ENCODE assay signal across 23 cellular contexts in the genomic region with DNA sequence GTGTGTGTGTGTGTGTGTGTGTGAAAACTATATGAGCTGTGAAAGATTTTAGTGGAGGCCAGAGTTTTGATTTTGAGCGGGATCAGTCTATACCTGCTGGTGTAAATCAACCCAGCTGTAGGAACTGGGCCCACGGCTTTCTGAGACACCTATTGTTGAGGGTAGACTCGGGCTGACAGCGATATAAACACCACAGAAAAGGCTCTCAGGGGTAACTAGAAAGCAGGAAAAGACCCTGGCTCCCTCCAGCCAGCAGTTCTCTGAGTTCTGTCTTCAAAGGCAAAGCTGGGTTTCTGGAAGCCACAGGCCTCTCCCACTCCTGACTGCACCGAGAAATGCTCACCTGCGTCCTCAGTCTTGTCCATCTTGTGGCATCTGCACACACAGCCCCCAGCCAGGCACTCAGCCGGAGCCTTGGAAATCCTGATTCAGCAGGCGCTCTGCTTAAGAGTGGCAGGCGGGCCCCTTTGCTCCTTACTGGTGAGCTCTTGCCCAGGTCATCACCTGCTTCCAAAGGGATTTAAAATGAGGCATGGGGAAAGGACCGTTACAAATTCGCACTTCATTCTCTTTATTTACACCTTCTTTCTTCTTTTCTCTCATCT.
A peak's percentile ranks its signal among the peaks of the same experiment; 100 is the strongest.
DNase-seq lines count a peak whose midpoint lies in the region; ATAC-seq and TF ChIP-seq lines count a peak whose summit lies in the region.
"Had no signal": no experiment of that assay in that cellular context is flagged by ENCODE, and none has a peak within 500 bp of the region (broad histone marks: within the 10 kb centered on the region; RNA-seq: fewer than 3 reads in every experiment).

No MANE protein-coding gene starts in this region.

- in situ Hi-C loops in mammary epithelial cell (cut with MboI; ENCODE audit: low sequenced_read_pairs in 2 of 2) = no loop called here

- no peak for TF ChIP-seq CTCF in mammary epithelial cell (conservative IDR thresholded peaks at IDR 0.05 in 1 of 2, IDR thresholded peaks at IDR 0.05 in 1 of 2; ENCODE audit: extremely low read depth in 1 of 2, insufficient read depth in 1 of 2, low read depth in 1 of 2, low read length in 2 of 2)
- no peak for TF ChIP-seq CTCF in breast epithelium (IDR thresholded peaks at IDR 0.05)
- TF ChIP-seq CTCF in esophagus muscularis mucosa (IDR thresholded peaks at IDR 0.05) = no peak

- TF ChIP-seq POLR2A in breast epithelium (IDR thresholded peaks at IDR 0.05) = no peak
- TF ChIP-seq POLR2A in esophagus muscularis mucosa (IDR thresholded peaks at IDR 0.05; ENCODE audit: low read depth) = no peak

- no peak for TF ChIP-seq EP300 in esophagus muscularis mucosa (IDR thresholded peaks at IDR 0.05)

- H4K20me1 ChIP-seq in mammary epithelial cell (ENCODE audit: insufficient read depth, low read length) = no peaks in the 10 kb centered on the region

- H3K4me3 ChIP-seq in mammary epithelial cell (replicated peaks in 1 of 3; ENCODE audit: insufficient read depth in 1 of 3, low read depth in 2 of 3, low read length in 3 of 3) = no peak overlapping the region
- H3K4me3 ChIP-seq in breast epithelium = no peak overlapping the region
- no peak overlapping the region for H3K4me3 ChIP-seq in esophagus muscularis mucosa
- no peak overlapping the region for H3K4me3 ChIP-seq in neuron (ENCODE audit: low read length)
- H3K4me3 ChIP-seq: HAP-1 had no signal

- H2AFZ ChIP-seq in mammary epithelial cell (ENCODE audit: low read depth, low read length) (peak overlapping the region; percentile 40), neuron (ENCODE audit: low read depth, low read length) (peak overlapping the region; percentile 47)

- CTCF ChIA-PET in mammary epithelial cell (lab: Charles Lee; ENCODE audit: low non-redundant PET) = no interaction called here

- intact Hi-C loops in mammary epithelial cell (cut with micrococcal nuclease) (no loop called here), breast epithelium (cut with DNase I; ENCODE audit: low total_unique reads) (no loop called here), esophagus muscularis mucosa (cut with DNase I) (no loop called here)

- H3K27ac ChIP-seq in mammary epithelial cell (ENCODE audit: insufficient read depth, low read depth, low read length) = no peak overlapping the region
- H3K27ac ChIP-seq in breast epithelium = no peak overlapping the region
- H3K27ac ChIP-seq in esophagus muscularis mucosa (replicated peaks in 1 of 4) = no peak overlapping the region
- H3K27ac ChIP-seq: HL-60 had no signal

- DNase-seq in mammary epithelial cell (no peak), breast epithelium (ENCODE audit: low spot score in 2 of 2) (no peak), esophagus muscularis mucosa (ENCODE audit: extremely low spot score) (peak; percentile 74), UCSD-AML1 (lab: John Stamatoyannopoulos, UW; ENCODE audit: unreplicated experiment) (no peak), activated gamma-delta T cell (lab: John Stamatoyannopoulos, UW) (no peak)
- DNase-seq: AML-193, DMS53, GF-D8, KBM-7, NCI-H1092, NCI-H1436, NCI-H2029, NCI-H2171 treated with DMSO at 0.1 percent for 48 hours, NCI-H524 treated with DMSO at 0.1 percent for 48 hours, NCI-H82 had no signal

- no peak for ATAC-seq in GM18519 (IDR thresholded peaks at IDR 0.05; ENCODE audit: low FRiP score, unreplicated experiment)
- ATAC-seq in GM19397 (IDR thresholded peaks at IDR 0.05; ENCODE audit: unreplicated experiment) = no peak
- ATAC-seq: HepG2, Panc1 had no signal

- H3K27me3 ChIP-seq in mammary epithelial cell (ENCODE audit: insufficient read depth, low read length) (no peaks in the 10 kb centered on the region), breast epithelium (no peaks in the 10 kb centered on the region), esophagus muscularis mucosa (no peaks in the 10 kb centered on the region), neuron (ENCODE audit: insufficient read depth, low read length) (no peaks in the 10 kb centered on the region)
- H3K27me3 ChIP-seq: SJCRH30 had no signal

- 97% methylated on average over 11 of the region's 11 CpGs for WGBS in mammary epithelial cell (ENCODE audit: low coverage, missing lambda C conversion rate)
- 88% methylated on average over 11 of the region's 11 CpGs for WGBS in esophagus muscularis mucosa

- H3K9ac ChIP-seq in mammary epithelial cell (ENCODE audit: insufficient read depth, low read length) = no peak overlapping the region

- H3K79me2 ChIP-seq in mammary epithelial cell (ENCODE audit: insufficient read depth, low read length) = no peaks in the 10 kb centered on the region

- H3K4me1 ChIP-seq in mammary epithelial cell (ENCODE audit: insufficient read depth, low read length) (peaks cover 25% of the 10 kb centered on the region), breast epithelium (no peaks in the 10 kb centered on the region), esophagus muscularis mucosa (peaks cover 0 to 7% (median 3%) of the 10 kb centered on the region in 4 donors), neuron (ENCODE audit: insufficient read depth, low read length) (peaks cover 11% of the 10 kb centered on the region)
- H3K4me1 ChIP-seq: HAP-1 had no signal

- H3K36me3 ChIP-seq in mammary epithelial cell (ENCODE audit: insufficient read depth, low read length) (no peaks in the 10 kb centered on the region), breast epithelium (no peaks in the 10 kb centered on the region), esophagus muscularis mucosa (no peaks in the 10 kb centered on the region), neuron (ENCODE audit: insufficient read depth, low read length) (no peaks in the 10 kb centered on the region)
- H3K36me3 ChIP-seq: HAP-1, SJCRH30 had no signal

- H3K9me3 ChIP-seq in mammary epithelial cell (replicated peaks; ENCODE audit: insufficient read depth, low read length) = no peaks in the 10 kb centered on the region
- H3K9me3 ChIP-seq in breast epithelium = no peaks in the 10 kb centered on the region
- H3K9me3 ChIP-seq in esophagus muscularis mucosa = no peaks in the 10 kb centered on the region
- no peaks in the 10 kb centered on the region for H3K9me3 ChIP-seq in neuron (ENCODE audit: low read length)
- H3K9me3 ChIP-seq: HAP-1 had no signal

- BruUV-seq in mammary epithelial cell (replicated peaks; lab: Mats Ljungman, UMichigan) = no TSS peak

- H3K4me2 ChIP-seq in mammary epithelial cell (ENCODE audit: insufficient read depth, low read depth, low read length) = no peak overlapping the region

- dilution Hi-C loops in mammary epithelial cell (cut with HindIII; ENCODE audit: low sequenced_read_pairs) = no loop called here
